Comparison of ENCODE assay signal across 17 cellular contexts in genomic region chr10:74926791-74927585, GRCh38.
DNase-seq lines count a peak whose midpoint lies in the region; ATAC-seq and TF ChIP-seq lines count a peak whose summit lies in the region.
"Had no signal": no experiment of that assay in that cellular context is flagged by ENCODE, and none has a peak within 500 bp of the region (broad histone marks: within the 10 kb centered on the region; RNA-seq: fewer than 3 reads in every experiment).

No MANE protein-coding gene starts in this region.

- H3K27ac Mint-ChIP-seq in MCF 10A (ENCODE audit: low read depth, unreplicated experiment) = peak overlapping the region; percentile 82
- H3K27ac Mint-ChIP-seq: activated CD4-positive, alpha-beta memory T cell treated with anti-CD3 and anti-CD28 coated beads, Interleukin-2, amount 10 ng/mL, durations not matched to agents 7 days and 5 days had no signal

- peaks cover 11% of the 10 kb centered on the region for H3K4me1 ChIP-seq in Karpas-422 (ENCODE audit: low read length)
- peaks cover 11 to 36% (median 34%) of the 10 kb centered on the region in 5 donors for H3K4me1 ChIP-seq in subcutaneous abdominal adipose tissue (ENCODE audit: control insufficient read depth in 5 of 5, insufficient read depth in 5 of 5, low read length in 5 of 5)

- no peak overlapping the region for H3K4me3 ChIP-seq in Karpas-422 (ENCODE audit: low read length)
- no peak overlapping the region for H3K4me3 ChIP-seq in subcutaneous abdominal adipose tissue (ENCODE audit: low read depth in 1 of 5, low read length in 5 of 5)

- H3K27me3 ChIP-seq in Karpas-422 (ENCODE audit: low read length) = no peaks in the 10 kb centered on the region
- no peaks in the 10 kb centered on the region for H3K27me3 ChIP-seq in subcutaneous abdominal adipose tissue (ENCODE audit: control insufficient read depth in 5 of 5, insufficient read depth in 4 of 5, low read length in 5 of 5)
- H3K27me3 ChIP-seq: BE2C had no signal

- H3K4me2 ChIP-seq in Karpas-422 (ENCODE audit: low read depth, low read length, poor library complexity, severe bottlenecking) = no peak overlapping the region

- H3K9me2 ChIP-seq in Karpas-422 (replicated peaks; ENCODE audit: insufficient read depth, low read length) = no peaks in the 10 kb centered on the region

- H3K79me2 ChIP-seq in Karpas-422 (ENCODE audit: low read length) = peaks cover 100% of the 10 kb centered on the region

- no peaks in the 10 kb centered on the region for H3K9me3 Mint-ChIP-seq in MCF 10A (ENCODE audit: unreplicated experiment)
- H3K9me3 Mint-ChIP-seq: activated CD4-positive, alpha-beta memory T cell treated with anti-CD3 and anti-CD28 coated beads, Interleukin-2, amount 10 ng/mL, durations not matched to agents 7 days and 5 days; naive thymus-derived CD8-positive, alpha-beta T cell had no signal

- no peak for DNase-seq in Karpas-422
- DNase-seq in MCF 10A (ENCODE audit: unreplicated experiment) = no peak
- DNase-seq in medulla oblongata (ENCODE audit: extremely low spot score) = peak; percentile 21
- no peak for DNase-seq in NCI-H2171 treated with DMSO at 0.1 percent for 48 hours (lab: John Stamatoyannopoulos, UW)
- DNase-seq: activated CD4-positive, alpha-beta memory T cell treated with anti-CD3 and anti-CD28 coated beads, Interleukin-2, amount 10 ng/mL, durations not matched to agents 7 days and 5 days; BE2C; GOT3; naive thymus-derived CD8-positive, alpha-beta T cell; NCI-H1092; NCI-H446; stimulated activated CD4-positive, alpha-beta T cell treated with anti-CD3 and anti-CD28 coated beads, Interleukin-4, amount 100 ng/mL, for 4 hours had no signal

- intact Hi-C loops in MCF 10A (cut with micrococcal nuclease) = loop anchor here (10.0 kb wide), 1 partner anchor 102 kb away; the partner anchor contains the start of gene KAT6B

- H2AFZ ChIP-seq in Karpas-422 (ENCODE audit: low read length) = no peak overlapping the region

- no peak for TF ChIP-seq CTCF in MCF 10A (IDR thresholded peaks at IDR 0.05; ENCODE audit: unreplicated experiment)

- H3K4me1 Mint-ChIP-seq in MCF 10A (ENCODE audit: insufficient read depth, unreplicated experiment) = peaks cover 30% of the 10 kb centered on the region

- POLR2A ChIA-PET in MCF 10A (lab: Yijun Ruan, JAX) = no interaction called here

- H3K9ac ChIP-seq in Karpas-422 (ENCODE audit: low read length) = no peak overlapping the region
- no peak overlapping the region for H3K9ac ChIP-seq in subcutaneous abdominal adipose tissue (ENCODE audit: low read length in 5 of 5)

- BruUV-seq in MCF 10A (replicated peaks; lab: Mats Ljungman, UMichigan) = no TSS peak

- CTCF ChIA-PET in MCF 10A (lab: Yijun Ruan, JAX) = no interaction called here

- H3K36me3 Mint-ChIP-seq in MCF 10A (ENCODE audit: insufficient read depth, unreplicated experiment) = peaks cover 8% of the 10 kb centered on the region

- H3K27me3 Mint-ChIP-seq in MCF 10A (ENCODE audit: insufficient read depth, unreplicated experiment) = no peaks in the 10 kb centered on the region
- H3K27me3 Mint-ChIP-seq: activated CD4-positive, alpha-beta memory T cell treated with anti-CD3 and anti-CD28 coated beads, Interleukin-2, amount 10 ng/mL, durations not matched to agents 7 days and 5 days; naive thymus-derived CD8-positive, alpha-beta T cell had no signal

- no peaks in the 10 kb centered on the region for H3K36me3 ChIP-seq in Karpas-422 (ENCODE audit: insufficient read depth, low read length)
- H3K36me3 ChIP-seq in subcutaneous abdominal adipose tissue (ENCODE audit: control insufficient read depth in 5 of 5, insufficient read depth in 5 of 5, low read length in 5 of 5) = no peaks in the 10 kb centered on the region
- H3K36me3 ChIP-seq: BE2C had no signal

- H3K9me3 ChIP-seq in Karpas-422 (ENCODE audit: low read length) (no peaks in the 10 kb centered on the region), subcutaneous abdominal adipose tissue (ENCODE audit: control insufficient read depth in 5 of 5, low read length in 5 of 5) (no peaks in the 10 kb centered on the region)
- H3K9me3 ChIP-seq: BE2C had no signal

- H3K27ac ChIP-seq in Karpas-422 (ENCODE audit: low read length) (0 out of 2 replicates have a peak overlapping the region, but pooled peaks have one; percentile 13), subcutaneous abdominal adipose tissue (ENCODE audit: low read depth, low read length) (peak overlapping the region; percentile 80)

- H3K4me3 Mint-ChIP-seq in MCF 10A (ENCODE audit: unreplicated experiment) = no peak overlapping the region
- H3K4me3 Mint-ChIP-seq: activated CD4-positive, alpha-beta memory T cell treated with anti-CD3 and anti-CD28 coated beads, Interleukin-2, amount 10 ng/mL, durations not matched to agents 7 days and 5 days; naive thymus-derived CD8-positive, alpha-beta T cell had no signal

- H4K20me1 ChIP-seq in Karpas-422 (ENCODE audit: insufficient read depth, low read depth, low read length) = no peaks in the 10 kb centered on the region

- ATAC-seq in GM21526 (IDR thresholded peaks at IDR 0.05; ENCODE audit: low FRiP score, unreplicated experiment) (no peak), GM21786 (IDR thresholded peaks at IDR 0.05; ENCODE audit: unreplicated experiment) (no peak), HG03457 (IDR thresholded peaks at IDR 0.05; ENCODE audit: unreplicated experiment) (no peak)
- ATAC-seq: naive thymus-derived CD8-positive, alpha-beta T cell; sciatic nerve; SK-N-SH treated with all-trans-retinoic acid at 6 μM for 48 hours had no signal
